8 cellular contexts compared by ENCODE assay signal in genomic region chr12:101414533-101415119, GRCh38. TPM values are rescaled to one million over a fixed set of nuclear protein-coding genes. Genes with fewer than 3 reads are reported as not detected.
DNase-seq lines count a peak whose midpoint lies in the region; ATAC-seq and TF ChIP-seq lines count a peak whose summit lies in the region.

No MANE protein-coding gene starts in this region.

- DNase-seq in ACHN, result peak; percentile 84
- peak; percentile 67 for DNase-seq in GM03348 (ENCODE audit: low spot score)
- DNase-seq in HuH-7 (ENCODE audit: low spot score), result peak; percentile 39
- peak; percentile 57 for DNase-seq in NT2/D1 (ENCODE audit: low read depth, low spot score)
- peak; percentile 45 for DNase-seq in cerebellum (ENCODE audit: low spot score)
- DNase-seq in lower lobe of right lung, result no peak

- in situ Hi-C loops in ACHN (cut with HindIII; ENCODE audit: low pct_ligation_motif_present, low pct_unique_long_range_greater_than_20kb, low sequenced_read_pairs), result no loop called here

- H3K36me3 ChIP-seq in NT2/D1 (ENCODE audit: insufficient read depth, insufficient read length, low read length) (no peaks in the 10 kb centered on the region), lower lobe of right lung (no peaks in the 10 kb centered on the region)

- no peaks in the 10 kb centered on the region for H3K4me1 ChIP-seq in NT2/D1 (ENCODE audit: insufficient read depth, insufficient read length)
- no peaks in the 10 kb centered on the region for H3K4me1 ChIP-seq in lower lobe of right lung

- intact Hi-C loops in lower lobe of right lung (cut with DNase I), result loop anchor here (10.0 kb wide), 1 partner anchor 420 kb away; the partner anchor contains the start of gene GNPTAB

- peak; percentile 65 for TF ChIP-seq CTCF in lower lobe of right lung (IDR thresholded peaks at IDR 0.05)

- ATAC-seq in lower lobe of right lung (peak; percentile 48 to 67), HG02885 (IDR thresholded peaks at IDR 0.05; ENCODE audit: poor library complexity, unreplicated experiment) (no peak), GM21619 (IDR thresholded peaks at IDR 0.05; ENCODE audit: unreplicated experiment) (no peak)

- no peak overlapping the region for H3K27ac ChIP-seq in lower lobe of right lung

- no peaks in the 10 kb centered on the region for H3K9me3 ChIP-seq in NT2/D1 (ENCODE audit: insufficient read depth, low read length)
- H3K9me3 ChIP-seq in lower lobe of right lung, result no peaks in the 10 kb centered on the region

- H3K4me3 ChIP-seq in NT2/D1 (ENCODE audit: insufficient read length, low read depth) (no peak overlapping the region), lower lobe of right lung (no peak overlapping the region)

- H3K27me3 ChIP-seq in NT2/D1 (ENCODE audit: insufficient read depth, insufficient read length) (no peaks in the 10 kb centered on the region), lower lobe of right lung (ENCODE audit: low read depth) (no peaks in the 10 kb centered on the region)

- H3K9ac ChIP-seq in NT2/D1 (ENCODE audit: insufficient read length, low read depth), result no peak overlapping the region

RNA-seq across cellular contexts. Expression of gene ARL1, which starts 7.1 kb away (rescaled TPM):
- 45.5 TPM for total RNA-seq in cerebellum
- 77.5 TPM for total RNA-seq in lower lobe of right lung

Comparison
In these comparisons a context has a peak if more than half of its experiments do, and no peak if none do; other contexts are left out.
1. ATAC-seq: peak in lower lobe of right lung (2 of 2); none in HG02885 (single experiment) and GM21619 (single experiment).